Comparison of ENCODE assay signal across 8 cellular contexts in the genomic region with DNA sequence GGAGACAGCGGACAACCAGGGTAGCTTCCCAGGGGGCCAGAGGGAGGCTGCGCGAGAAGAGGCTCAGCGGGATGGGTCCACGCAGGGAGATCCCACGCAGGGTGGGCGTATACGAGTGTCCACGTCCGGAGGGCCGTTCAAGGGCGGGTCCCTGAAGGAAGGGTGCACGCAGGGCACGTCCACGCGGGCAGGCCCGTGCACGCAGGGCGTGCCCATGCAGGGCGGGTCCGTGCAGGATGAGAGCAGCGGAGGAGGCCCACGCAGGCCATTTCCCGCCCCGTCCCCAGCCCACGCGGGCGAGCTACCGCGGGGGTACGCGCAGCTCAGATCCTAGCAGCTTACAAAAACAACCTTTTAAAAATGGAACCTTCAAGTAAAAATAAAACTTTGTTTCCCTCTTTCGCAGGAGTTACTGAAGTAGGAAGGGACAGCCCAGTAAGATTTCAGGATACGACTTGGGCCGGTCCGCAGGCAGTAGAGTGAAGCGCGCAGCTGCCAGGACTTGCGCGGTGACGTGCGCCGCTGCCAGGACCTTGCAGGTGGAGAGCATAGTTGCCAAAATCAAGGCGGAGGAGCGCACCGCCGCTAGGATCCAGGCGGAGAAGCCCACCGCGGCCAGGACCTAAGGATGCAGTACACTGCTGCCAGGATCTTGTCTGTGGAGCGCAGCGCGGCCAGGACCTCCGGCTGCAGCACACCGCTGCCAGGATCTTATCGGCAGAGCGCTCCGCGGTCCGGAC. TPM values are rescaled to one million over a fixed set of nuclear protein-coding genes. Genes with fewer than 3 reads are reported as not detected.
DNase-seq lines count a peak whose midpoint lies in the region; ATAC-seq, FAIRE-seq and TF ChIP-seq lines count a peak whose summit lies in the region.

No MANE protein-coding gene starts in this region.

- FAIRE-seq in A549 (lab: Jason Lieb, UNC): peak; percentile 39

- intact Hi-C loops in breast epithelium (cut with DNase I; ENCODE audit: low total_unique reads): no loop called here

- H3K27me3 ChIP-seq in breast epithelium: no peaks in the 10 kb centered on the region

- peak overlapping the region; percentile 97 for H3K4me2 ChIP-seq in A549

- peak; percentile 60; the same call in 1 of the 2 replicates for TF ChIP-seq POLR2A in A549 (IDR thresholded peaks at IDR 0.05; ENCODE audit: low read length)
- TF ChIP-seq POLR2A in breast epithelium (IDR thresholded peaks at IDR 0.05): no peak

- peaks cover 29 to 40% of the 10 kb centered on the region in 2 donors for H3K4me1 Mint-ChIP-seq in immature natural killer cell

- no peaks in the 10 kb centered on the region for H3K36me3 ChIP-seq in breast epithelium

- H3K27ac Mint-ChIP-seq in immature natural killer cell: peak overlapping the region; percentile 99 to 100 (median 100)

- H3K9me3 ChIP-seq in A549 (no peaks in the 10 kb centered on the region), breast epithelium (no peaks in the 10 kb centered on the region)

- H3K9me3 Mint-ChIP-seq in immature natural killer cell: no peaks in the 10 kb centered on the region

- under 1% methylated on average over 23 of the region's 60 CpGs for WGBS in A549 (ENCODE audit: missing lambda C conversion rate)

- CTCF ChIA-PET in A549 (lab: Yijun Ruan, JAX): interaction anchor here (0.8 to 1.8 kb wide), 5 partner anchors 9 to 28 kb away, joined by 3 to 11 read pairs (median 4); no protein-coding TSS in a partner anchor

- DNase-seq in A549 (ENCODE audit: low read depth in 1 of 2, low spot score in 1 of 2): peak; percentile 88 to 95
- DNase-seq in NCI-H2171 (lab: John Stamatoyannopoulos, UW): peak; percentile 72
- peak; percentile 40 to 62 for DNase-seq in breast epithelium (ENCODE audit: low spot score in 2 of 2)
- DNase-seq in immature natural killer cell: peak; percentile 87 to 90 (median 90)
- peak; percentile 66 to 81 for DNase-seq in stimulated activated CD4-positive, alpha-beta T cell treated with anti-CD3 and anti-CD28 coated beads, Interleukin-12 subunit alpha, Interleukin-12 subunit beta, amount 100 ng/mL, for 24 hours (ENCODE audit: low read depth in 2 of 2)

- no peak for TF ChIP-seq RAD21 in A549 (conservative IDR thresholded peaks at IDR 0.05 in 1 of 2, IDR thresholded peaks at IDR 0.05 in 1 of 2)

- H3K4me1 ChIP-seq in A549 (peaks cover 41% of the 10 kb centered on the region), breast epithelium (peaks cover 4 to 6% of the 10 kb centered on the region in 2 donors)

- peak overlapping the region; percentile 93 to 98 (median 95) for H3K4me3 Mint-ChIP-seq in immature natural killer cell

- H3K4me3 ChIP-seq in A549: peak overlapping the region; percentile 88
- H3K4me3 ChIP-seq in breast epithelium: peak overlapping the region; percentile 78 to 100 (median 96)

- peaks cover 4 to 14% (median 12%) of the 10 kb centered on the region in 3 donors for H3K27me3 Mint-ChIP-seq in immature natural killer cell (ENCODE audit: low read depth in 3 of 3)

- POLR2A ChIA-PET in A549 (lab: Yijun Ruan, JAX): interaction anchor here (1.0 to 1.5 kb wide), 3 partner anchors 13 to 80 kb away, joined by 4 to 7 read pairs (median 6); a partner anchor contains a TSS

- no peak for TF ChIP-seq EP300 in A549 (IDR thresholded peaks at IDR 0.05)

- peak overlapping the region; percentile 94 to 97 for H3K27ac ChIP-seq in A549
- H3K27ac ChIP-seq in VCaP: peak overlapping the region; percentile 99
- H3K27ac ChIP-seq in breast epithelium: peak overlapping the region; percentile 100

- TF ChIP-seq CTCF in A549 (IDR thresholded peaks at IDR 0.05) (no peak), VCaP (conservative IDR thresholded peaks at IDR 0.05) (no peak), breast epithelium (IDR thresholded peaks at IDR 0.05) (peak in 2 of 3 donors; percentile 17 to 18)

- ATAC-seq in A549: peak; percentile 84 to 93
- peak; percentile 43 for ATAC-seq in GM18519 (IDR thresholded peaks at IDR 0.05; ENCODE audit: low FRiP score, unreplicated experiment)
- peak; percentile 59 for ATAC-seq in HG03045 (IDR thresholded peaks at IDR 0.05; ENCODE audit: unreplicated experiment)

- peaks cover 3 to 12% (median 8%) of the 10 kb centered on the region in 3 donors for H3K36me3 Mint-ChIP-seq in immature natural killer cell

TF ChIP-seq in A549, 52 proteins besides CTCF, POLR2A, EP300 and RAD21 (continues in another document):
- TF ChIP-seq, protein P1, sequence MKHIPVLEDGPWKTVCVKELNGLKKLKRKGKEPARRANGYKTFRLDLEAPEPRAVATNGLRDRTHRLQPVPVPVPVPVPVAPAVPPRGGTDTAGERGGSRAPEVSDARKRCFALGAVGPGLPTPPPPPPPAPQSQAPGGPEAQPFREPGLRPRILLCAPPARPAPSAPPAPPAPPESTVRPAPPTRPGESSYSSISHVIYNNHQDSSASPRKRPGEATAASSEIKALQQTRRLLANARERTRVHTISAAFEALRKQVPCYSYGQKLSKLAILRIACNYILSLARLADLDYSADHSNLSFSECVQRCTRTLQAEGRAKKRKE (CRISPR knock-in tag; IDR thresholded peaks at IDR 0.05; ENCODE audit: low read depth): 0 out of 2 replicates have a peak, but pooled peaks have one; percentile 19
- TF ChIP-seq HOXA7 (CRISPR knock-in tag; IDR thresholded peaks at IDR 0.05) (no peak), CHD4 (IDR thresholded peaks at IDR 0.05; ENCODE audit: borderline replicate concordance) (0 out of 2 replicates have a peak, but pooled peaks have one; percentile 49), FOSB (CRISPR knock-in tag; IDR thresholded peaks at IDR 0.05) (no peak), RCOR1 (IDR thresholded peaks at IDR 0.05; ENCODE audit: low read depth, low read length) (no peak), NPAS2 (CRISPR knock-in tag; IDR thresholded peaks at IDR 0.05; ENCODE audit: borderline replicate concordance) (0 out of 2 replicates have a peak, but pooled peaks have one; percentile 46), FOSL2 (IDR thresholded peaks at IDR 0.05) (no peak), FOSL2 (CRISPR knock-in tag; IDR thresholded peaks at IDR 0.05) (peak; percentile 39)
- TF ChIP-seq, protein P2, sequence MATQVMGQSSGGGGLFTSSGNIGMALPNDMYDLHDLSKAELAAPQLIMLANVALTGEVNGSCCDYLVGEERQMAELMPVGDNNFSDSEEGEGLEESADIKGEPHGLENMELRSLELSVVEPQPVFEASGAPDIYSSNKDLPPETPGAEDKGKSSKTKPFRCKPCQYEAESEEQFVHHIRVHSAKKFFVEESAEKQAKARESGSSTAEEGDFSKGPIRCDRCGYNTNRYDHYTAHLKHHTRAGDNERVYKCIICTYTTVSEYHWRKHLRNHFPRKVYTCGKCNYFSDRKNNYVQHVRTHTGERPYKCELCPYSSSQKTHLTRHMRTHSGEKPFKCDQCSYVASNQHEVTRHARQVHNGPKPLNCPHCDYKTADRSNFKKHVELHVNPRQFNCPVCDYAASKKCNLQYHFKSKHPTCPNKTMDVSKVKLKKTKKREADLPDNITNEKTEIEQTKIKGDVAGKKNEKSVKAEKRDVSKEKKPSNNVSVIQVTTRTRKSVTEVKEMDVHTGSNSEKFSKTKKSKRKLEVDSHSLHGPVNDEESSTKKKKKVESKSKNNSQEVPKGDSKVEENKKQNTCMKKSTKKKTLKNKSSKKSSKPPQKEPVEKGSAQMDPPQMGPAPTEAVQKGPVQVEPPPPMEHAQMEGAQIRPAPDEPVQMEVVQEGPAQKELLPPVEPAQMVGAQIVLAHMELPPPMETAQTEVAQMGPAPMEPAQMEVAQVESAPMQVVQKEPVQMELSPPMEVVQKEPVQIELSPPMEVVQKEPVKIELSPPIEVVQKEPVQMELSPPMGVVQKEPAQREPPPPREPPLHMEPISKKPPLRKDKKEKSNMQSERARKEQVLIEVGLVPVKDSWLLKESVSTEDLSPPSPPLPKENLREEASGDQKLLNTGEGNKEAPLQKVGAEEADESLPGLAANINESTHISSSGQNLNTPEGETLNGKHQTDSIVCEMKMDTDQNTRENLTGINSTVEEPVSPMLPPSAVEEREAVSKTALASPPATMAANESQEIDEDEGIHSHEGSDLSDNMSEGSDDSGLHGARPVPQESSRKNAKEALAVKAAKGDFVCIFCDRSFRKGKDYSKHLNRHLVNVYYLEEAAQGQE (IDR thresholded peaks at IDR 0.05): 0 out of 2 replicates have a peak, but pooled peaks have one; percentile 21
- TF ChIP-seq, protein P3, sequence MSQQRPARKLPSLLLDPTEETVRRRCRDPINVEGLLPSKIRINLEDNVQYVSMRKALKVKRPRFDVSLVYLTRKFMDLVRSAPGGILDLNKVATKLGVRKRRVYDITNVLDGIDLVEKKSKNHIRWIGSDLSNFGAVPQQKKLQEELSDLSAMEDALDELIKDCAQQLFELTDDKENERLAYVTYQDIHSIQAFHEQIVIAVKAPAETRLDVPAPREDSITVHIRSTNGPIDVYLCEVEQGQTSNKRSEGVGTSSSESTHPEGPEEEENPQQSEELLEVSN (IDR thresholded peaks at IDR 0.05; ENCODE audit: borderline replicate concordance, low read depth): peak; percentile 69; the same call in 1 of the 2 replicates
- TF ChIP-seq, protein P4, sequence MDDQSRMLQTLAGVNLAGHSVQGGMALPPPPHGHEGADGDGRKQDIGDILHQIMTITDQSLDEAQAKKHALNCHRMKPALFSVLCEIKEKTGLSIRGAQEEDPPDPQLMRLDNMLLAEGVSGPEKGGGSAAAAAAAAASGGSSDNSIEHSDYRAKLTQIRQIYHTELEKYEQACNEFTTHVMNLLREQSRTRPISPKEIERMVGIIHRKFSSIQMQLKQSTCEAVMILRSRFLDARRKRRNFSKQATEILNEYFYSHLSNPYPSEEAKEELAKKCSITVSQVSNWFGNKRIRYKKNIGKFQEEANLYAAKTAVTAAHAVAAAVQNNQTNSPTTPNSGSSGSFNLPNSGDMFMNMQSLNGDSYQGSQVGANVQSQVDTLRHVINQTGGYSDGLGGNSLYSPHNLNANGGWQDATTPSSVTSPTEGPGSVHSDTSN (IDR thresholded peaks at IDR 0.05): peak; percentile 68; the same call in 1 of the 2 replicates
- TF ChIP-seq, protein P5, sequence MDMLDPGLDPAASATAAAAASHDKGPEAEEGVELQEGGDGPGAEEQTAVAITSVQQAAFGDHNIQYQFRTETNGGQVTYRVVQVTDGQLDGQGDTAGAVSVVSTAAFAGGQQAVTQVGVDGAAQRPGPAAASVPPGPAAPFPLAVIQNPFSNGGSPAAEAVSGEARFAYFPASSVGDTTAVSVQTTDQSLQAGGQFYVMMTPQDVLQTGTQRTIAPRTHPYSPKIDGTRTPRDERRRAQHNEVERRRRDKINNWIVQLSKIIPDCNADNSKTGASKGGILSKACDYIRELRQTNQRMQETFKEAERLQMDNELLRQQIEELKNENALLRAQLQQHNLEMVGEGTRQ (IDR thresholded peaks at IDR 0.05): 0 out of 2 replicates have a peak, but pooled peaks have one; percentile 9

RNA-seq across cellular contexts. Expression of a gene that starts 0.4 kb away (rescaled TPM):
- polyA plus RNA-seq in A549 (2011; rRNA removed): 63.9 and 82.8 TPM in 2 replicates
- polyA plus RNA-seq in A549 (2012; cell fraction: cytosol; rRNA removed): 54.8 and 62.8 TPM in 2 replicates
- polyA plus RNA-seq in A549 (2012; cell fraction: nucleus; rRNA removed): 45.0 and 45.5 TPM in 2 replicates
- polyA plus RNA-seq in A549 (2017; fragmentation: RNase III; extraction: RNeasy Plus Mini Kit Qiagen cat#74134 plus additional on column Dnase treatment): 52.7 to 67.5 TPM (median 64.5 TPM) in 3 replicates
- 60.3 and 74.0 TPM in 2 replicates for polyA minus RNA-seq in A549 (2011; rRNA and poly(A)+ RNA removed)
- 10 to 100 TPM; 26.9 to 33.7 (median 33.1) TPM for total RNA-seq in breast epithelium
- 10 to 100 TPM; 13.9 to 42.4 (median 24.8) TPM for polyA plus RNA-seq in immature natural killer cell

Comparison
In these comparisons a context has a peak if more than half of its experiments do, and no peak if none do; other contexts are left out.
1. Peak in every context shown above with its lines: DNase-seq, ATAC-seq, H3K4me3 ChIP-seq and H3K27ac ChIP-seq.
2. CTCF ChIP-seq: peak in breast epithelium (2 of 3); none in A549 (single experiment) and VCaP (single experiment).